8 cellular contexts compared by ENCODE assay signal in the genomic region with DNA sequence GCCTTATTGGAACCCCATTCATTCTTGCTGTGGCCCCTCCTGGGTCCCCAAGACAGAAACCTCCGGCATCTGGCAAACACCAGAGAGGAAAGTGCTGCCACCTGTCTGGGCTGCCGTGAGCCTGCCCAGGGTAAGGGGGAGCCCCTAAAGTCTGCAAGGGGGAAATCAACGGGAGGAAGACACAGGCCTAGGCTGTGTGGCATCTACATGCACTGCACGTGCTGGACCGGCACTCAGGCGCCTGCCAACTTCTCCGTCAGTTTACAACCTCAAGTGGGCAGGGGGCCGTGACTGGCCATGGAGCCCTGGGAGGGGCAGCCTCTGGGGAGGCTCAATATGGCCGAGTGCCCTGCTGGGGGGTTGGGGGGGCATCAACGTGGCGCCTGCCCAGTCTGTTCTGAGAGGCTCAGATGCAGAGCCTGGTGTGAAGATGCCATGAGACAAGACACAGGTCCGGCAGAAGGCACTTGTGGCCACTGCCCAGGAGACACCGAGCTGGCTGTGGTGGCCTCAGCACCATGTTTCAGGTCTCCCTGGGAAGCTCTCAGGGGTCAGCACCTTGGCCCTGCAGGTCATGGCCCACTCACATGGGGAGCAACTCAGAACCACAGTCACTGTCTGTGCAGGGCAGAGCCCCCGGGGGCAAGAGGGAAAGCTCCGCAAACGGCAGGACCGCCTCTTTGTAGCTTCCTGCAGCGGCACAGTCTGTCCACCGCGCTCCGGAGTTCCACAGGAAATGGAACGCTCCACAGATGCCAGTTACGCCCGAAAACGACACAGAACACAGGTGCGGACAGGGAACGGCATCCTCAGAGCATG. TPM values are rescaled to one million over a fixed set of nuclear protein-coding genes. Genes with fewer than 3 reads are reported as not detected.
DNase-seq lines count a peak whose midpoint lies in the region; ATAC-seq and TF ChIP-seq lines count a peak whose summit lies in the region.
"Had no signal": no experiment of that assay in that cellular context is flagged by ENCODE, and none has a peak within 500 bp of the region (broad histone marks: within the 10 kb centered on the region; RNA-seq: fewer than 3 reads in every experiment).

No MANE protein-coding gene starts in this region.

- ATAC-seq in heart right ventricle: no peak
- no peak for ATAC-seq in GM19467 (IDR thresholded peaks at IDR 0.05; ENCODE audit: unreplicated experiment)

- POLR2A ChIA-PET in activated CD4-positive, alpha-beta memory T cell treated with anti-CD3 and anti-CD28 coated beads for 36 hours (lab: Charles Lee): no interaction called here

- H4K20me1 ChIP-seq in hepatocyte (ENCODE audit: insufficient read depth, poor library complexity, severe bottlenecking): peaks cover 84% of the 10 kb centered on the region

- peaks cover 42% of the 10 kb centered on the region for H3K4me1 Mint-ChIP-seq in activated CD4-positive, alpha-beta memory T cell treated with anti-CD3 and anti-CD28 coated beads for 36 hours (ENCODE audit: low read depth)

- CTCF ChIA-PET in activated CD4-positive, alpha-beta memory T cell treated with anti-CD3 and anti-CD28 coated beads for 36 hours (lab: Charles Lee): no interaction called here

- in situ Hi-C loops in G401 (cut with HindIII; ENCODE audit: low sequenced_read_pairs): no loop called here

- H3K27ac Mint-ChIP-seq in activated CD4-positive, alpha-beta memory T cell treated with anti-CD3 and anti-CD28 coated beads for 36 hours: peak overlapping the region; percentile 57

- H3K9me2 ChIP-seq in hepatocyte (replicated peaks; ENCODE audit: insufficient read depth): no peaks in the 10 kb centered on the region

- H3K9me3 ChIP-seq in heart right ventricle (no peaks in the 10 kb centered on the region), spleen (no peaks in the 10 kb centered on the region), hepatocyte (ENCODE audit: low read depth) (no peaks in the 10 kb centered on the region)
- H3K9me3 ChIP-seq: Peyer's patch had no signal

- DNase-seq in G401 (ENCODE audit: low spot score): peak; percentile 77
- DNase-seq in activated CD4-positive, alpha-beta memory T cell treated with anti-CD3 and anti-CD28 coated beads for 36 hours: peak; percentile 55
- peak in 1 of 2 donors; percentile 26 for DNase-seq in heart right ventricle
- peak; percentile 84 for DNase-seq in spleen
- DNase-seq in hepatocyte (ENCODE audit: low spot score): no peak
- DNase-seq in NCI-H82 treated with DMSO at 0.1 percent for 48 hours (lab: John Stamatoyannopoulos, UW; ENCODE audit: unreplicated experiment): no peak

- H3K27me3 Mint-ChIP-seq in activated CD4-positive, alpha-beta memory T cell treated with anti-CD3 and anti-CD28 coated beads for 36 hours: no peaks in the 10 kb centered on the region

- H3K4me2 ChIP-seq in hepatocyte: no peak overlapping the region

- H3K4me3 Mint-ChIP-seq in activated CD4-positive, alpha-beta memory T cell treated with anti-CD3 and anti-CD28 coated beads for 36 hours: peak overlapping the region; percentile 47

- TF ChIP-seq CTCF in heart right ventricle (IDR thresholded peaks at IDR 0.05): no peak
- TF ChIP-seq CTCF in spleen (IDR thresholded peaks at IDR 0.05 in 8 of 11, conservative IDR thresholded peaks at IDR 0.05 in 3 of 11): peak in 3 of 11 experiments; percentile 22 to 23 (median 22)
- TF ChIP-seq CTCF in hepatocyte (IDR thresholded peaks at IDR 0.05; ENCODE audit: poor library complexity): no peak

- peaks cover 75% of the 10 kb centered on the region for H3K79me2 ChIP-seq in hepatocyte

- H3K27me3 ChIP-seq in heart right ventricle (no peaks in the 10 kb centered on the region), spleen (replicated peaks in 1 of 7) (no peaks in the 10 kb centered on the region), hepatocyte (no peaks in the 10 kb centered on the region)
- H3K27me3 ChIP-seq: Peyer's patch had no signal

- H3K9me3 Mint-ChIP-seq in activated CD4-positive, alpha-beta memory T cell treated with anti-CD3 and anti-CD28 coated beads for 36 hours: no peaks in the 10 kb centered on the region

- 36 to 57% methylated on average over 27 of the region's 27 CpGs for WGBS in heart right ventricle, 2 donors
- 15 to 33% (median 17%) methylated on average over 20 to 27 of the region's 27 CpGs for WGBS in spleen, 5 donors
- WGBS in hepatocyte (ENCODE audit: low lambda C conversion rate, missing lambda C conversion rate): 96% methylated on average over 25 of the region's 27 CpGs

- peaks cover 4% of the 10 kb centered on the region for H3K36me3 Mint-ChIP-seq in activated CD4-positive, alpha-beta memory T cell treated with anti-CD3 and anti-CD28 coated beads for 36 hours

- H3K4me1 ChIP-seq in heart right ventricle: peaks cover 42 to 98% (median 84%) of the 10 kb centered on the region in 9 donors
- peaks cover 47 to 92% (median 77%) of the 10 kb centered on the region in 6 donors for H3K4me1 ChIP-seq in spleen
- H3K4me1 ChIP-seq in hepatocyte (ENCODE audit: insufficient read depth): peaks cover 11% of the 10 kb centered on the region

- TF ChIP-seq POLR2A in spleen (IDR thresholded peaks at IDR 0.05): no peak

- intact Hi-C loops in activated CD4-positive, alpha-beta memory T cell treated with anti-CD3 and anti-CD28 coated beads for 36 hours (cut with micrococcal nuclease): no loop called here
- intact Hi-C loops in heart right ventricle (cut with DNase I) (no loop called here), spleen (cut with DNase I; ENCODE audit: low total_unique reads) (no loop called here)

- no peak overlapping the region for H2AFZ ChIP-seq in hepatocyte

- H3K36me3 ChIP-seq in heart right ventricle (peaks cover 0 to 37% (median 27%) of the 10 kb centered on the region in 9 donors), spleen (peaks cover 0 to 62% (median 36%) of the 10 kb centered on the region in 6 donors), hepatocyte (replicated peaks; ENCODE audit: insufficient read depth, low read depth) (no peaks in the 10 kb centered on the region)

- H3K4me3 ChIP-seq in heart right ventricle (peak overlapping the region in 1 of 10 donors; percentile 25), spleen (peak overlapping the region in 3 of 8 donors; percentile 15 to 63 (median 15)), hepatocyte (no peak overlapping the region)

- H3K27ac ChIP-seq in heart right ventricle (peak overlapping the region; percentile 36 to 98 (median 76)), spleen (peak overlapping the region; percentile 16 to 90 (median 79)), hepatocyte (no peak overlapping the region)

RNA-seq across cellular contexts. Expression of a gene that starts 8.4 kb away (rescaled TPM):
- total RNA-seq in G401 (2014; rRNA removed; shearing (Covaris generic)): 19.9 and 20.1 TPM in 2 replicates
- 10 to 100 TPM; 26.6 to 29.6 TPM for total RNA-seq in activated CD4-positive, alpha-beta memory T cell treated with anti-CD3 and anti-CD28 coated beads for 36 hours
- 10 to 100 TPM; 27.3 to 70.4 (median 39.0) TPM for total RNA-seq in heart right ventricle
- polyA plus RNA-seq in heart right ventricle: 100 to 1,000 TPM in 1 of 2 donors, 10 to 100 TPM in 1; 36.3 to 130 TPM
- 10 to 100 TPM; 34.2 to 52.2 (median 47.1) TPM for total RNA-seq in spleen
- 10 to 100 TPM; 36.0 to 68.0 (median 62.7) TPM for polyA plus RNA-seq in spleen
- total RNA-seq in hepatocyte: 18.5 and 20.0 TPM in 2 replicates
- 52.2 and 62.9 TPM in 2 replicates for polyA plus RNA-seq in hepatocyte

RNA-seq across cellular contexts. Expression of a gene that starts 21.9 kb away (rescaled TPM):
- 5.5 and 5.9 TPM in 2 replicates for total RNA-seq in G401 (2014; rRNA removed; shearing (Covaris generic))
- total RNA-seq in activated CD4-positive, alpha-beta memory T cell treated with anti-CD3 and anti-CD28 coated beads for 36 hours: 10 to 100 TPM; 12.5 to 13.5 TPM
- 10 to 100 TPM; 11.1 to 14.8 (median 13.7) TPM for total RNA-seq in heart right ventricle
- 10 to 100 TPM in 1 of 2 donors, 1 to 10 TPM in 1; 4.6 to 11.8 TPM for polyA plus RNA-seq in heart right ventricle
- total RNA-seq in spleen: 10 to 100 TPM in 6 of 7 donors, 1 to 10 TPM in 1; 9.5 to 21.8 (median 12.8) TPM
- polyA plus RNA-seq in spleen: 10 to 100 TPM in 1 of 3 donors, 1 to 10 TPM in 2; 3.4 to 12.0 (median 3.8) TPM
- 11.5 and 13.5 TPM in 2 replicates for total RNA-seq in hepatocyte
- 10.1 and 12.4 TPM in 2 replicates for polyA plus RNA-seq in hepatocyte

RNA-seq across cellular contexts. Expression of a gene that starts 31.6 kb away (rescaled TPM):
- 1.4 TPM in 1 of 2 replicates, not detected in the other for total RNA-seq in G401 (2014; rRNA removed; shearing (Covaris generic))
- total RNA-seq in activated CD4-positive, alpha-beta memory T cell treated with anti-CD3 and anti-CD28 coated beads for 36 hours: 10 to 100 TPM; 23.7 to 24.5 TPM
- total RNA-seq in heart right ventricle (1 to 10 TPM; 3.4 to 8.4 (median 4.0) TPM), spleen (10 to 100 TPM in 3 of 7 donors, 1 to 10 TPM in 4; 6.0 to 13.8 (median 8.9) TPM), hepatocyte (1.1 and 1.6 TPM in 2 replicates)
- polyA plus RNA-seq in heart right ventricle (1 to 10 TPM; 3.9 to 8.8 TPM), spleen (10 to 100 TPM in 1 of 3 donors, 1 to 10 TPM in 2; 5.9 to 10.1 (median 6.1) TPM), hepatocyte (11.0 and 11.7 TPM in 2 replicates)

RNA-seq across cellular contexts. Expression of a gene that starts 33.1 kb away (rescaled TPM):
- total RNA-seq in G401 (2014; rRNA removed; shearing (Covaris generic)): 91.4 and 111 TPM in 2 replicates
- 10 to 100 TPM; 62.3 to 63.1 TPM for total RNA-seq in activated CD4-positive, alpha-beta memory T cell treated with anti-CD3 and anti-CD28 coated beads for 36 hours
- total RNA-seq in heart right ventricle: 10 to 100 TPM; 43.8 to 53.6 (median 48.1) TPM
- 10 to 100 TPM; 27.8 to 48.4 TPM for polyA plus RNA-seq in heart right ventricle
- total RNA-seq in spleen: 10 to 100 TPM; 53.4 to 71.1 (median 61.6) TPM
- 10 to 100 TPM; 39.9 to 52.4 (median 41.9) TPM for polyA plus RNA-seq in spleen
- 35.6 and 41.3 TPM in 2 replicates for total RNA-seq in hepatocyte
- polyA plus RNA-seq in hepatocyte: 37.3 and 43.1 TPM in 2 replicates

RNA-seq across cellular contexts. Expression of a gene that starts 52.9 kb away (rescaled TPM):
- total RNA-seq in G401 (2014; rRNA removed; shearing (Covaris generic)): 38.6 and 43.6 TPM in 2 replicates
- 10 to 100 TPM; 33.7 to 33.8 TPM for total RNA-seq in activated CD4-positive, alpha-beta memory T cell treated with anti-CD3 and anti-CD28 coated beads for 36 hours
- total RNA-seq in heart right ventricle (10 to 100 TPM; 32.8 to 52.2 (median 38.5) TPM), spleen (10 to 100 TPM; 47.5 to 83.1 (median 65.4) TPM), hepatocyte (34.0 and 39.6 TPM in 2 replicates)
- polyA plus RNA-seq in heart right ventricle (10 to 100 TPM; 19.5 to 23.8 TPM), spleen (10 to 100 TPM; 12.7 to 32.3 (median 15.2) TPM), hepatocyte (6.6 and 10.2 TPM in 2 replicates)

Comparison
In these comparisons a context has a peak if more than half of its experiments do, and no peak if none do; other contexts are left out.
1. DNase-seq: peak in G401 (single experiment), activated CD4-positive, alpha-beta memory T cell treated with anti-CD3 and anti-CD28 coated beads for 36 hours (single experiment) and spleen (single experiment); none in hepatocyte (single experiment) and NCI-H82 treated with DMSO at 0.1 percent for 48 hours (single experiment).